Comparison of ENCODE assay signal across 1 cellular context in the genomic region with DNA sequence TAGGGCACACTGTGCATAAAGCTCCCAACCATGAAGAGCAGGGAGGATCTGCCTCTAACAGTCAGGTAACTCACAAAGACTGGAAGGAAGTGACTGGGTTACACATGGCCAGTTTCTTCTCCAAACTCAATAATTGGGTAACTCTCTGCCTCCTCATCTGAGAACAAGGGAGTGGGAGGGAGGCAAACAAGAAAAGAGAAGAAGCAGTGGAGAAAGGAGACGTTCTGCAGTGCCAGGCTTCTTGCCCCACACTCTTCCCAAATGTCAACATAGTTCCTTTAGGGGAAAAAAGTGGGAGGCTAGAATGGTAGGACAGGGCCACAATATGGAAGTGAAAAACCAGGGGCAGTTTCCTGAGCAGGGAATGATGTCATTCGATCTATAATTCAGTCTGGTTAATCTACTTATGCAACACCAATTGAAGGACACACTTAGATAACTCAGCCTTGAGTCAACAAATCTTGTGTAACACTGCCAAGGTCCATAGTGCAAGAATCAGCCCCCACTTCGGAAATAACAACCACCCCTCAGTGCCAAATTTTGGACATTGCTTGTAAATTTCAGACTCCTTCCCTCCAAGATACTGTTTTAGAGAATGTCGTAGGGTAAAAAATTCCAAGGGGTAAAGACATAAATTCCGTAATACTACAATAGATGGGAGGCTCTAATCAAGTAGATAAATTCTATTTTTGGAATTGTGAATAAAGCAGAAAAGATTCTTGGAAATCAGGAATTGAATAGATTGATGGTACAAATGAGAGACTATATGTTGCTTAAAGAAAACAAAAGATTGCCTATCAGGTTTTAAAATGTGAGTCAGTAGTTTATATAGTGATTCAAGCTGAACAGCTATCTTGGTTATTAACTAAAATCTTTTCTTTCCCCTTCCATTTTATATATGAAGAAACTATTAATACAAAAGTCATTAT.
TF ChIP-seq lines count a peak whose summit lies in the region.

No MANE protein-coding gene starts in this region.

TF ChIP-seq in HepG2, 621 proteins besides CTCF, POLR2A, EP300 and RAD21 (continued from another document and continues in another):
- TF ChIP-seq SRSF9 (IDR thresholded peaks at IDR 0.05; ENCODE audit: borderline replicate concordance, insufficient read depth, low read depth, low read length, poor library complexity, severe bottlenecking): no peak
- TF ChIP-seq ZNF274 (CRISPR knock-in tag; IDR thresholded peaks at IDR 0.05): no peak
- TF ChIP-seq, protein P1, sequence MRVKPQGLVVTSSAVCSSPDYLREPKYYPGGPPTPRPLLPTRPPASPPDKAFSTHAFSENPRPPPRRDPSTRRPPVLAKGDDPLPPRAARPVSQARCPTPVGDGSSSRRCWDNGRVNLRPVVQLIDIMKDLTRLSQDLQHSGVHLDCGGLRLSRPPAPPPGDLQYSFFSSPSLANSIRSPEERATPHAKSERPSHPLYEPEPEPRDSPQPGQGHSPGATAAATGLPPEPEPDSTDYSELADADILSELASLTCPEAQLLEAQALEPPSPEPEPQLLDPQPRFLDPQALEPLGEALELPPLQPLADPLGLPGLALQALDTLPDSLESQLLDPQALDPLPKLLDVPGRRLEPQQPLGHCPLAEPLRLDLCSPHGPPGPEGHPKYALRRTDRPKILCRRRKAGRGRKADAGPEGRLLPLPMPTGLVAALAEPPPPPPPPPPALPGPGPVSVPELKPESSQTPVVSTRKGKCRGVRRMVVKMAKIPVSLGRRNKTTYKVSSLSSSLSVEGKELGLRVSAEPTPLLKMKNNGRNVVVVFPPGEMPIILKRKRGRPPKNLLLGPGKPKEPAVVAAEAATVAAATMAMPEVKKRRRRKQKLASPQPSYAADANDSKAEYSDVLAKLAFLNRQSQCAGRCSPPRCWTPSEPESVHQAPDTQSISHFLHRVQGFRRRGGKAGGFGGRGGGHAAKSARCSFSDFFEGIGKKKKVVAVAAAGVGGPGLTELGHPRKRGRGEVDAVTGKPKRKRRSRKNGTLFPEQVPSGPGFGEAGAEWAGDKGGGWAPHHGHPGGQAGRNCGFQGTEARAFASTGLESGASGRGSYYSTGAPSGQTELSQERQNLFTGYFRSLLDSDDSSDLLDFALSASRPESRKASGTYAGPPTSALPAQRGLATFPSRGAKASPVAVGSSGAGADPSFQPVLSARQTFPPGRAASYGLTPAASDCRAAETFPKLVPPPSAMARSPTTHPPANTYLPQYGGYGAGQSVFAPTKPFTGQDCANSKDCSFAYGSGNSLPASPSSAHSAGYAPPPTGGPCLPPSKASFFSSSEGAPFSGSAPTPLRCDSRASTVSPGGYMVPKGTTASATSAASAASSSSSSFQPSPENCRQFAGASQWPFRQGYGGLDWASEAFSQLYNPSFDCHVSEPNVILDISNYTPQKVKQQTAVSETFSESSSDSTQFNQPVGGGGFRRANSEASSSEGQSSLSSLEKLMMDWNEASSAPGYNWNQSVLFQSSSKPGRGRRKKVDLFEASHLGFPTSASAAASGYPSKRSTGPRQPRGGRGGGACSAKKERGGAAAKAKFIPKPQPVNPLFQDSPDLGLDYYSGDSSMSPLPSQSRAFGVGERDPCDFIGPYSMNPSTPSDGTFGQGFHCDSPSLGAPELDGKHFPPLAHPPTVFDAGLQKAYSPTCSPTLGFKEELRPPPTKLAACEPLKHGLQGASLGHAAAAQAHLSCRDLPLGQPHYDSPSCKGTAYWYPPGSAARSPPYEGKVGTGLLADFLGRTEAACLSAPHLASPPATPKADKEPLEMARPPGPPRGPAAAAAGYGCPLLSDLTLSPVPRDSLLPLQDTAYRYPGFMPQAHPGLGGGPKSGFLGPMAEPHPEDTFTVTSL (CRISPR knock-in tag; IDR thresholded peaks at IDR 0.05; ENCODE audit: borderline replicate concordance): peak; percentile 99
- TF ChIP-seq ZNF501 (CRISPR knock-in tag; IDR thresholded peaks at IDR 0.05): peak; percentile 62; the same call in 1 of the 2 replicates
- TF ChIP-seq ZNF124 (CRISPR knock-in tag; IDR thresholded peaks at IDR 0.05): peak; percentile 89
- TF ChIP-seq BHLHE40 (IDR thresholded peaks at IDR 0.05; ENCODE audit: low read length): 0 out of 2 replicates have a peak, but pooled peaks have one; percentile 46
- peak; percentile 96 for TF ChIP-seq MEF2D (CRISPR knock-in tag; IDR thresholded peaks at IDR 0.05)
- peak; percentile 69 for TF ChIP-seq ASH2L (IDR thresholded peaks at IDR 0.05; ENCODE audit: insufficient read length, low read depth, low read length)
- peak; percentile 98 for TF ChIP-seq HDAC2 (CRISPR knock-in tag; IDR thresholded peaks at IDR 0.05)
- TF ChIP-seq, protein P2, sequence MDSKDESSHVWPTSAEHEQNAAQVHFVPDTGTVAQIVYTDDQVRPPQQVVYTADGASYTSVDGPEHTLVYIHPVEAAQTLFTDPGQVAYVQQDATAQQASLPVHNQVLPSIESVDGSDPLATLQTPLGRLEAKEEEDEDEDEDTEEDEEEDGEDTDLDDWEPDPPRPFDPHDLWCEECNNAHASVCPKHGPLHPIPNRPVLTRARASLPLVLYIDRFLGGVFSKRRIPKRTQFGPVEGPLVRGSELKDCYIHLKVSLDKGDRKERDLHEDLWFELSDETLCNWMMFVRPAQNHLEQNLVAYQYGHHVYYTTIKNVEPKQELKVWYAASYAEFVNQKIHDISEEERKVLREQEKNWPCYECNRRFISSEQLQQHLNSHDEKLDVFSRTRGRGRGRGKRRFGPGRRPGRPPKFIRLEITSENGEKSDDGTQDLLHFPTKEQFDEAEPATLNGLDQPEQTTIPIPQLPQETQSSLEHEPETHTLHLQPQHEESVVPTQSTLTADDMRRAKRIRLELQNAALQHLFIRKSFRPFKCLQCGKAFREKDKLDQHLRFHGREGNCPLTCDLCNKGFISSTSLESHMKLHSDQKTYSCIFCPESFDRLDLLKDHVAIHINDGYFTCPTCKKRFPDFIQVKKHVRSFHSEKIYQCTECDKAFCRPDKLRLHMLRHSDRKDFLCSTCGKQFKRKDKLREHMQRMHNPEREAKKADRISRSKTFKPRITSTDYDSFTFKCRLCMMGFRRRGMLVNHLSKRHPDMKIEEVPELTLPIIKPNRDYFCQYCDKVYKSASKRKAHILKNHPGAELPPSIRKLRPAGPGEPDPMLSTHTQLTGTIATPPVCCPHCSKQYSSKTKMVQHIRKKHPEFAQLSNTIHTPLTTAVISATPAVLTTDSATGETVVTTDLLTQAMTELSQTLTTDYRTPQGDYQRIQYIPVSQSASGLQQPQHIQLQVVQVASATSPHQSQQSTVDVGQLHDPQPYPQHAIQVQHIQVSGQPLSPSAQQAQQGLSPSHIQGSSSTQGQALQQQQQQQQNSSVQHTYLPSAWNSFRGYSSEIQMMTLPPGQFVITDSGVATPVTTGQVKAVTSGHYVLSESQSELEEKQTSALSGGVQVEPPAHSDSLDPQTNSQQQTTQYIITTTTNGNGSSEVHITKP (CRISPR knock-in tag; IDR thresholded peaks at IDR 0.05; ENCODE audit: low read depth): peak; percentile 82
- TF ChIP-seq MAZ (IDR thresholded peaks at IDR 0.05; ENCODE audit: borderline replicate concordance, low read depth, low read length): no peak; the same call in 1 of the 2 replicates
- peak; percentile 75 for TF ChIP-seq MAZ (CRISPR knock-in tag; IDR thresholded peaks at IDR 0.05; ENCODE audit: low read depth)
- no peak for TF ChIP-seq FOXP1 (IDR thresholded peaks at IDR 0.05)
- TF ChIP-seq FOXP1 (CRISPR knock-in tag; IDR thresholded peaks at IDR 0.05): peak; percentile 96
- TF ChIP-seq PHF20 (CRISPR knock-in tag; IDR thresholded peaks at IDR 0.05): no peak
- TF ChIP-seq ZNF550 (CRISPR knock-in tag; IDR thresholded peaks at IDR 0.05; ENCODE audit: borderline replicate concordance): no peak
- TF ChIP-seq GABPB1 (CRISPR knock-in tag; IDR thresholded peaks at IDR 0.05): peak; percentile 58; the same call in 1 of the 2 replicates
- TF ChIP-seq, protein P3, sequence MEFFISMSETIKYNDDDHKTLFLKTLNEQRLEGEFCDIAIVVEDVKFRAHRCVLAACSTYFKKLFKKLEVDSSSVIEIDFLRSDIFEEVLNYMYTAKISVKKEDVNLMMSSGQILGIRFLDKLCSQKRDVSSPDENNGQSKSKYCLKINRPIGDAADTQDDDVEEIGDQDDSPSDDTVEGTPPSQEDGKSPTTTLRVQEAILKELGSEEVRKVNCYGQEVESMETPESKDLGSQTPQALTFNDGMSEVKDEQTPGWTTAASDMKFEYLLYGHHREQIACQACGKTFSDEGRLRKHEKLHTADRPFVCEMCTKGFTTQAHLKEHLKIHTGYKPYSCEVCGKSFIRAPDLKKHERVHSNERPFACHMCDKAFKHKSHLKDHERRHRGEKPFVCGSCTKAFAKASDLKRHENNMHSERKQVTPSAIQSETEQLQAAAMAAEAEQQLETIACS (CRISPR knock-in tag; IDR thresholded peaks at IDR 0.05): no peak
- peak; percentile 50; the same call in 1 of the 2 replicates for TF ChIP-seq ZNF3 (CRISPR knock-in tag; IDR thresholded peaks at IDR 0.05)
- peak; percentile 98 for TF ChIP-seq RXRB (CRISPR knock-in tag; IDR thresholded peaks at IDR 0.05; ENCODE audit: borderline replicate concordance)
- TF ChIP-seq, protein P4, sequence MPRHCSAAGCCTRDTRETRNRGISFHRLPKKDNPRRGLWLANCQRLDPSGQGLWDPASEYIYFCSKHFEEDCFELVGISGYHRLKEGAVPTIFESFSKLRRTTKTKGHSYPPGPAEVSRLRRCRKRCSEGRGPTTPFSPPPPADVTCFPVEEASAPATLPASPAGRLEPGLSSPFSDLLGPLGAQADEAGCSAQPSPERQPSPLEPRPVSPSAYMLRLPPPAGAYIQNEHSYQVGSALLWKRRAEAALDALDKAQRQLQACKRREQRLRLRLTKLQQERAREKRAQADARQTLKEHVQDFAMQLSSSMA (CRISPR knock-in tag; IDR thresholded peaks at IDR 0.05): 0 out of 2 replicates have a peak, but pooled peaks have one; percentile 62
- TF ChIP-seq, protein P5, sequence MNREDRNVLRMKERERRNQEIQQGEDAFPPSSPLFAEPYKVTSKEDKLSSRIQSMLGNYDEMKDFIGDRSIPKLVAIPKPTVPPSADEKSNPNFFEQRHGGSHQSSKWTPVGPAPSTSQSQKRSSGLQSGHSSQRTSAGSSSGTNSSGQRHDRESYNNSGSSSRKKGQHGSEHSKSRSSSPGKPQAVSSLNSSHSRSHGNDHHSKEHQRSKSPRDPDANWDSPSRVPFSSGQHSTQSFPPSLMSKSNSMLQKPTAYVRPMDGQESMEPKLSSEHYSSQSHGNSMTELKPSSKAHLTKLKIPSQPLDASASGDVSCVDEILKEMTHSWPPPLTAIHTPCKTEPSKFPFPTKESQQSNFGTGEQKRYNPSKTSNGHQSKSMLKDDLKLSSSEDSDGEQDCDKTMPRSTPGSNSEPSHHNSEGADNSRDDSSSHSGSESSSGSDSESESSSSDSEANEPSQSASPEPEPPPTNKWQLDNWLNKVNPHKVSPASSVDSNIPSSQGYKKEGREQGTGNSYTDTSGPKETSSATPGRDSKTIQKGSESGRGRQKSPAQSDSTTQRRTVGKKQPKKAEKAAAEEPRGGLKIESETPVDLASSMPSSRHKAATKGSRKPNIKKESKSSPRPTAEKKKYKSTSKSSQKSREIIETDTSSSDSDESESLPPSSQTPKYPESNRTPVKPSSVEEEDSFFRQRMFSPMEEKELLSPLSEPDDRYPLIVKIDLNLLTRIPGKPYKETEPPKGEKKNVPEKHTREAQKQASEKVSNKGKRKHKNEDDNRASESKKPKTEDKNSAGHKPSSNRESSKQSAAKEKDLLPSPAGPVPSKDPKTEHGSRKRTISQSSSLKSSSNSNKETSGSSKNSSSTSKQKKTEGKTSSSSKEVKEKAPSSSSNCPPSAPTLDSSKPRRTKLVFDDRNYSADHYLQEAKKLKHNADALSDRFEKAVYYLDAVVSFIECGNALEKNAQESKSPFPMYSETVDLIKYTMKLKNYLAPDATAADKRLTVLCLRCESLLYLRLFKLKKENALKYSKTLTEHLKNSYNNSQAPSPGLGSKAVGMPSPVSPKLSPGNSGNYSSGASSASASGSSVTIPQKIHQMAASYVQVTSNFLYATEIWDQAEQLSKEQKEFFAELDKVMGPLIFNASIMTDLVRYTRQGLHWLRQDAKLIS (CRISPR knock-in tag; IDR thresholded peaks at IDR 0.05): peak; percentile 80; the same call in 1 of the 2 replicates
- TF ChIP-seq XRCC5 (optimal IDR thresholded peaks at IDR 0.05; ENCODE audit: low read length): no peak
- TF ChIP-seq, protein P6, sequence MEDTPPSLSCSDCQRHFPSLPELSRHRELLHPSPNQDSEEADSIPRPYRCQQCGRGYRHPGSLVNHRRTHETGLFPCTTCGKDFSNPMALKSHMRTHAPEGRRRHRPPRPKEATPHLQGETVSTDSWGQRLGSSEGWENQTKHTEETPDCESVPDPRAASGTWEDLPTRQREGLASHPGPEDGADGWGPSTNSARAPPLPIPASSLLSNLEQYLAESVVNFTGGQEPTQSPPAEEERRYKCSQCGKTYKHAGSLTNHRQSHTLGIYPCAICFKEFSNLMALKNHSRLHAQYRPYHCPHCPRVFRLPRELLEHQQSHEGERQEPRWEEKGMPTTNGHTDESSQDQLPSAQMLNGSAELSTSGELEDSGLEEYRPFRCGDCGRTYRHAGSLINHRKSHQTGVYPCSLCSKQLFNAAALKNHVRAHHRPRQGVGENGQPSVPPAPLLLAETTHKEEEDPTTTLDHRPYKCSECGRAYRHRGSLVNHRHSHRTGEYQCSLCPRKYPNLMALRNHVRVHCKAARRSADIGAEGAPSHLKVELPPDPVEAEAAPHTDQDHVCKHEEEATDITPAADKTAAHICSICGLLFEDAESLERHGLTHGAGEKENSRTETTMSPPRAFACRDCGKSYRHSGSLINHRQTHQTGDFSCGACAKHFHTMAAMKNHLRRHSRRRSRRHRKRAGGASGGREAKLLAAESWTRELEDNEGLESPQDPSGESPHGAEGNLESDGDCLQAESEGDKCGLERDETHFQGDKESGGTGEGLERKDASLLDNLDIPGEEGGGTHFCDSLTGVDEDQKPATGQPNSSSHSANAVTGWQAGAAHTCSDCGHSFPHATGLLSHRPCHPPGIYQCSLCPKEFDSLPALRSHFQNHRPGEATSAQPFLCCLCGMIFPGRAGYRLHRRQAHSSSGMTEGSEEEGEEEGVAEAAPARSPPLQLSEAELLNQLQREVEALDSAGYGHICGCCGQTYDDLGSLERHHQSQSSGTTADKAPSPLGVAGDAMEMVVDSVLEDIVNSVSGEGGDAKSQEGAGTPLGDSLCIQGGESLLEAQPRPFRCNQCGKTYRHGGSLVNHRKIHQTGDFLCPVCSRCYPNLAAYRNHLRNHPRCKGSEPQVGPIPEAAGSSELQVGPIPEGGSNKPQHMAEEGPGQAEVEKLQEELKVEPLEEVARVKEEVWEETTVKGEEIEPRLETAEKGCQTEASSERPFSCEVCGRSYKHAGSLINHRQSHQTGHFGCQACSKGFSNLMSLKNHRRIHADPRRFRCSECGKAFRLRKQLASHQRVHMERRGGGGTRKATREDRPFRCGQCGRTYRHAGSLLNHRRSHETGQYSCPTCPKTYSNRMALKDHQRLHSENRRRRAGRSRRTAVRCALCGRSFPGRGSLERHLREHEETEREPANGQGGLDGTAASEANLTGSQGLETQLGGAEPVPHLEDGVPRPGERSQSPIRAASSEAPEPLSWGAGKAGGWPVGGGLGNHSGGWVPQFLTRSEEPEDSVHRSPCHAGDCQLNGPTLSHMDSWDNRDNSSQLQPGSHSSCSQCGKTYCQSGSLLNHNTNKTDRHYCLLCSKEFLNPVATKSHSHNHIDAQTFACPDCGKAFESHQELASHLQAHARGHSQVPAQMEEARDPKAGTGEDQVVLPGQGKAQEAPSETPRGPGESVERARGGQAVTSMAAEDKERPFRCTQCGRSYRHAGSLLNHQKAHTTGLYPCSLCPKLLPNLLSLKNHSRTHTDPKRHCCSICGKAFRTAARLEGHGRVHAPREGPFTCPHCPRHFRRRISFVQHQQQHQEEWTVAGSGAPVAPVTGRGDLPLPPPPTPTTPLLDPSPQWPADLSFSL (CRISPR knock-in tag; IDR thresholded peaks at IDR 0.05): peak; percentile 36; the same call in 1 of the 2 replicates
- TF ChIP-seq ZFX (CRISPR knock-in tag; IDR thresholded peaks at IDR 0.05; ENCODE audit: low read depth): peak; percentile 61
- TF ChIP-seq KAT8 (CRISPR knock-in tag; IDR thresholded peaks at IDR 0.05): peak; percentile 92
- TF ChIP-seq SALL2 (CRISPR knock-in tag; IDR thresholded peaks at IDR 0.05): peak; percentile 92
